Comparison of ENCODE assay signal across 8 cellular contexts in the genomic region with DNA sequence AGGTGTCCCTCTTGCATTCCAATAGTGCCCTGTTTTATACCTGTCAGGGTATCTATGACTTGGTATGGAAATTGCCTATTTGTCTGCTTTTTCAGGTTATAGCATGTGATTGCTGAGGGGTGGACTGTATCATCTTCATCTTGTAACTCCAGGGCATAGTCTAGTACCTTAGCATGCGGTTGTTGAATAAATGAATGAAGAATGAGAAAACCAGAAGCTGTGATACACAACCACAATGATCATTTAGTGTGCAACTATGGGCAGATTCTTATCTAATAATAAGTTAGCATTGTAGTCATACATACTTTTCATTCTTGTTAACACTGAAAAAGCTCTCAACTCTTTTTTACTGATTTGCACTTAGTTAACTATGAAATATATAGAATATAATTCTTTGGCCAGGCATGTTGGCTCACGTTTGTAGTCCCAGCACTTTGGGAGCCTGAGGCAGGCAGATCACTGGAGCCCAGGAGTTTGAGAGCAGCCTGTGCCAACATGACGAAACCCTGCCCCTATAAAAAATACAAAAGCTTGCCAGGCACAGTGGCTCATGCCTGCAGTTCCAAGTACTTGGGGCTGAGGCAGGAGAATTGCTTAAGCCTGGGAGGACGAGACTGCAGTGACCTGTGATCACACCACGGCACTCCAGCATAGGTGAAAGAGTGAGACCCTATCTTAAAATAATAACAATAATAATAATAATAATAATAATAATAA.
DNase-seq lines count a peak whose midpoint lies in the region; ATAC-seq and TF ChIP-seq lines count a peak whose summit lies in the region.
"Not testable (repeated sequence)": the region's sequence is repeated elsewhere in the genome, so short reads cannot be mapped to it uniquely, and the experiment has no call there.

No MANE protein-coding gene starts in this region.

- not testable (repeated sequence) for TF ChIP-seq CTCF in HFFc6 (IDR thresholded peaks at IDR 0.05); epithelial cell of esophagus (IDR thresholded peaks at IDR 0.05; ENCODE audit: insufficient read depth, low read depth, low read length, missing control alignments); gastroesophageal sphincter (IDR thresholded peaks at IDR 0.05); right lobe of liver (IDR thresholded peaks at IDR 0.05); psoas muscle (IDR thresholded peaks at IDR 0.05); upper lobe of right lung (IDR thresholded peaks at IDR 0.05)

- H3K27ac Mint-ChIP-seq in HFFc6: not testable (repeated sequence)

- H3K27me3 ChIP-seq in gastroesophageal sphincter; right lobe of liver; psoas muscle (ENCODE audit: insufficient read depth in 3 of 3, low read length in 2 of 3); upper lobe of right lung: not testable (repeated sequence)

- not testable (repeated sequence) for TF ChIP-seq POLR2A in gastroesophageal sphincter (IDR thresholded peaks at IDR 0.05); right lobe of liver (IDR thresholded peaks at IDR 0.05)

- not testable (repeated sequence) for TF ChIP-seq EP300 in gastroesophageal sphincter (IDR thresholded peaks at IDR 0.05)

- not testable (repeated sequence) for H3K4me3 ChIP-seq in epithelial cell of esophagus (ENCODE audit: low read length); gastroesophageal sphincter; right lobe of liver; psoas muscle; upper lobe of right lung

- not testable (repeated sequence) for H3K4me1 ChIP-seq in gastroesophageal sphincter, right lobe of liver, psoas muscle, upper lobe of right lung

- H3K4me3 Mint-ChIP-seq in HFFc6: peak overlapping the region; percentile 36; the same call in 1 of the 2 replicates

- DNase-seq in HFFc6 (peak; percentile 14), amniotic epithelial cell (ENCODE audit: low read depth) (peak; percentile 21), epithelial cell of esophagus (ENCODE audit: low read depth) (peak; percentile 5)
- DNase-seq in left ventricle myocardium superior, right lobe of liver, psoas muscle, upper lobe of right lung: not testable (repeated sequence)

- peak; percentile 46 for ATAC-seq in gastroesophageal sphincter
- ATAC-seq in left ventricle myocardium superior: peak; percentile 81
- peak; percentile 62 to 80 (median 77) for ATAC-seq in right lobe of liver
- ATAC-seq in psoas muscle: peak in 3 of 4 donors; percentile 69 to 95 (median 90)
- peak; percentile 87 for ATAC-seq in upper lobe of right lung

- H3K9me3 Mint-ChIP-seq in HFFc6: not testable (repeated sequence)

- peaks cover 12% of the 10 kb centered on the region; the same call in 1 of the 2 replicates for H3K4me1 Mint-ChIP-seq in HFFc6 (ENCODE audit: low read depth)

- H3K36me3 ChIP-seq in gastroesophageal sphincter; right lobe of liver; psoas muscle (ENCODE audit: insufficient read depth in 1 of 2, low read depth in 1 of 2); upper lobe of right lung: not testable (repeated sequence)

- WGBS in gastroesophageal sphincter (ENCODE audit: low coverage in 1 of 2), 2 donors: 69 to 83% methylated on average over 1 of the region's 5 CpGs
- 83% methylated on average over 1 of the region's 5 CpGs for WGBS in right lobe of liver (ENCODE audit: insufficient coverage, low coverage, low lambda C conversion rate, missing lambda C conversion rate)
- 61 to 95% (median 71%) methylated on average over 1 to 3 of the region's 5 CpGs for WGBS in psoas muscle, 3 donors

- intact Hi-C loops in left ventricle myocardium superior (cut with micrococcal nuclease); right lobe of liver (cut with DNase I); psoas muscle (cut with DNase I); upper lobe of right lung (cut with DNase I): not testable (repeated sequence)

- not testable (repeated sequence) for H3K9me3 ChIP-seq in gastroesophageal sphincter, right lobe of liver, psoas muscle, upper lobe of right lung

- H3K27me3 Mint-ChIP-seq in HFFc6 (ENCODE audit: insufficient read depth): not testable (repeated sequence)

- H3K36me3 Mint-ChIP-seq in HFFc6 (ENCODE audit: low read depth): not testable (repeated sequence)

- not testable (repeated sequence) for H3K27ac ChIP-seq in gastroesophageal sphincter, right lobe of liver, psoas muscle, upper lobe of right lung
